Comparison of ENCODE assay signal across 14 cellular contexts in the genomic region with DNA sequence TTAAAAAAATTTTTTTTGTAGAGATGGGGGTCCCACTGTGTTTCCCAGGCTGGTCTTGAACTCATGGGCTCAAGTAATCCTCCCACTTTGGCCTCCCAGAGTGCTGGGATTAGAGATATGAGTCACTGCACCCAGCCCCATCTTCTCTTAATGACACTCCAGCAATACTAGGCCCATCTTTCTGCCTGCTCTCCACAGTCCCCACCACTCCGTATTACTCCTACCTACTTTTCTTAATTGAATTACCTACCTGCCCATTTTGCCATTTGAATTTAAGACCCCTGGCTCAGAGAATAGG. TPM values are rescaled to one million over a fixed set of nuclear protein-coding genes. Genes with fewer than 3 reads are reported as not detected.
DNase-seq lines count a peak whose midpoint lies in the region; ATAC-seq and TF ChIP-seq lines count a peak whose summit lies in the region.
"Had no signal": no experiment of that assay in that cellular context is flagged by ENCODE, and none has a peak within 500 bp of the region (broad histone marks: within the 10 kb centered on the region; RNA-seq: fewer than 3 reads in every experiment).

No MANE protein-coding gene starts in this region.

- no peaks in the 10 kb centered on the region for H3K9me3 ChIP-seq in thymus (ENCODE audit: control insufficient read depth)
- H3K9me3 ChIP-seq: heart left ventricle, testis had no signal

- CTCF ChIA-PET in activated CD8-positive, alpha-beta memory T cell treated with anti-CD3 and anti-CD28 coated beads, Interleukin-2, amount 10 ng/mL, durations not matched to agents 7 days and 5 days (lab: Charles Lee), result interaction anchor here (1.0 to 16.8 kb wide), 14 partner anchors 14 to 236 kb away, joined by 3 to 474 read pairs (median 22); a partner anchor contains a TSS
- CTCF ChIA-PET in activated B cell treated with CpG ODN at 0.5 μM for 24 hours (lab: Charles Lee), result interaction anchor here (1.0 to 14.0 kb wide), 11 partner anchors 10 to 216 kb away, joined by 3 to 526 read pairs (median 17); a partner anchor contains a TSS

- peaks cover 10% of the 10 kb centered on the region for H3K36me3 Mint-ChIP-seq in activated CD8-positive, alpha-beta memory T cell treated with anti-CD3 and anti-CD28 coated beads, Interleukin-2, amount 10 ng/mL, durations not matched to agents 7 days and 5 days
- H3K36me3 Mint-ChIP-seq in activated B cell treated with CpG ODN at 0.5 μM for 24 hours (ENCODE audit: low read depth), result peaks cover 4% of the 10 kb centered on the region
- no peaks in the 10 kb centered on the region for H3K36me3 Mint-ChIP-seq in memory B cell

- H3K27ac ChIP-seq in thymus (ENCODE audit: low read depth), result peak overlapping the region; percentile 95

- H3K27me3 Mint-ChIP-seq in activated CD8-positive, alpha-beta memory T cell treated with anti-CD3 and anti-CD28 coated beads, Interleukin-2, amount 10 ng/mL, durations not matched to agents 7 days and 5 days, result no peaks in the 10 kb centered on the region
- no peaks in the 10 kb centered on the region for H3K27me3 Mint-ChIP-seq in activated B cell treated with CpG ODN at 0.5 μM for 24 hours
- no peaks in the 10 kb centered on the region for H3K27me3 Mint-ChIP-seq in memory B cell

- TF ChIP-seq CTCF in activated B cell treated with CpG ODN at 0.5 μM for 24 hours (IDR thresholded peaks at IDR 0.05) (no peak), omental fat pad (IDR thresholded peaks at IDR 0.05) (no peak)

- H3K4me3 Mint-ChIP-seq in activated CD8-positive, alpha-beta memory T cell treated with anti-CD3 and anti-CD28 coated beads, Interleukin-2, amount 10 ng/mL, durations not matched to agents 7 days and 5 days, result no peak overlapping the region
- H3K4me3 Mint-ChIP-seq in activated B cell treated with CpG ODN at 0.5 μM for 24 hours, result peak overlapping the region; percentile 90
- H3K4me3 Mint-ChIP-seq in memory B cell, result no peak overlapping the region

- peaks cover 47% of the 10 kb centered on the region for H3K4me1 Mint-ChIP-seq in activated CD8-positive, alpha-beta memory T cell treated with anti-CD3 and anti-CD28 coated beads, Interleukin-2, amount 10 ng/mL, durations not matched to agents 7 days and 5 days
- H3K4me1 Mint-ChIP-seq in activated B cell treated with CpG ODN at 0.5 μM for 24 hours (peaks cover 51% of the 10 kb centered on the region), memory B cell (peaks cover 41% of the 10 kb centered on the region)

- H3K36me3 ChIP-seq in thymus (ENCODE audit: control insufficient read depth, insufficient read depth), result no peaks in the 10 kb centered on the region
- H3K36me3 ChIP-seq: heart left ventricle had no signal

- H3K27me3 ChIP-seq in thymus (ENCODE audit: control insufficient read depth, insufficient read depth), result no peaks in the 10 kb centered on the region
- H3K27me3 ChIP-seq: heart left ventricle, testis had no signal

- WGBS in thymus, result 100% methylated on average over 1 of the region's 1 CpG

- DNase-seq in activated CD8-positive, alpha-beta memory T cell treated with anti-CD3 and anti-CD28 coated beads, Interleukin-2, amount 10 ng/mL, durations not matched to agents 7 days and 5 days, result no peak
- DNase-seq in activated CD8-positive, alpha-beta memory T cell treated with anti-CD3 and anti-CD28 coated beads, Interleukin-2, amount 50 U/mL, for 48 hours, result no peak
- DNase-seq in activated B cell treated with CpG ODN at 0.5 μM for 24 hours (no peak), memory B cell (ENCODE audit: low spot score in 2 of 2) (no peak), omental fat pad (ENCODE audit: low spot score) (no peak), kidney glomerular epithelial cell (lab: John Stamatoyannopoulos, UW) (no peak)
- DNase-seq: DMS153, heart left ventricle, NCI-H1105, NCI-H446, testis had no signal

- no peak for ATAC-seq in activated CD8-positive, alpha-beta memory T cell treated with anti-CD3 and anti-CD28 coated beads, Interleukin-2, amount 10 ng/mL, durations not matched to agents 7 days and 5 days
- ATAC-seq in activated B cell treated with CpG ODN at 0.5 μM for 24 hours (ENCODE audit: low read depth) (no peak), memory B cell (ENCODE audit: low read depth) (no peak), omental fat pad (ENCODE audit: low FRiP score) (no peak), GM21447 (IDR thresholded peaks at IDR 0.05; ENCODE audit: unreplicated experiment) (no peak)
- ATAC-seq: heart left ventricle, HepG2 had no signal

- peak overlapping the region; percentile 97 for H3K27ac Mint-ChIP-seq in activated CD8-positive, alpha-beta memory T cell treated with anti-CD3 and anti-CD28 coated beads, Interleukin-2, amount 10 ng/mL, durations not matched to agents 7 days and 5 days
- H3K27ac Mint-ChIP-seq in activated B cell treated with CpG ODN at 0.5 μM for 24 hours (peak overlapping the region; percentile 99), memory B cell (peak overlapping the region; percentile 99)

- H3K4me3 ChIP-seq in thymus (ENCODE audit: low read length), result no peak overlapping the region
- H3K4me3 ChIP-seq: testis had no signal

- H3K4me1 ChIP-seq in thymus (ENCODE audit: control insufficient read depth, insufficient read depth, low read length), result peaks cover 21% of the 10 kb centered on the region

- POLR2A ChIA-PET in activated B cell treated with CpG ODN at 0.5 μM for 24 hours (lab: Charles Lee), result interaction anchor here (0.6 to 8.0 kb wide), 20 partner anchors 13 to 219 kb away, joined by 4 to 352 read pairs (median 20); a partner anchor contains a TSS

- intact Hi-C loops in activated B cell treated with CpG ODN at 0.5 μM for 24 hours (cut with micrococcal nuclease), result no loop called here

- H3K9me3 Mint-ChIP-seq in activated CD8-positive, alpha-beta memory T cell treated with anti-CD3 and anti-CD28 coated beads, Interleukin-2, amount 10 ng/mL, durations not matched to agents 7 days and 5 days (ENCODE audit: low read depth), result no peaks in the 10 kb centered on the region
- H3K9me3 Mint-ChIP-seq in activated B cell treated with CpG ODN at 0.5 μM for 24 hours (no peaks in the 10 kb centered on the region), memory B cell (no peaks in the 10 kb centered on the region)

RNA-seq across cellular contexts. Expression of a gene that starts 2.0 kb away (rescaled TPM):
- total RNA-seq in activated CD8-positive, alpha-beta memory T cell treated with anti-CD3 and anti-CD28 coated beads, Interleukin-2, amount 10 ng/mL, durations not matched to agents 7 days and 5 days, result 100 to 1,000 TPM in 1 of 2 experiments, 10 to 100 TPM in 1; 83.5 to 104 TPM
- 37.3 and 38.4 TPM in 2 replicates for total RNA-seq in activated B cell treated with CpG ODN at 0.5 μM for 24 hours
- polyA plus RNA-seq in thymus, result 33.0 TPM
- 10 to 100 TPM; 42.2 to 71.0 (median 51.1) TPM for total RNA-seq in omental fat pad

RNA-seq across cellular contexts. Expression of a gene that starts 12.7 kb away (rescaled TPM):
- total RNA-seq in activated CD8-positive, alpha-beta memory T cell treated with anti-CD3 and anti-CD28 coated beads, Interleukin-2, amount 10 ng/mL, durations not matched to agents 7 days and 5 days, result 100 to 1,000 TPM; 154 to 163 TPM
- total RNA-seq in activated B cell treated with CpG ODN at 0.5 μM for 24 hours, result 163 and 176 TPM in 2 replicates
- polyA plus RNA-seq in thymus, result 77.3 TPM
- 10 to 100 TPM; 53.2 to 90.3 (median 67.8) TPM for total RNA-seq in omental fat pad

RNA-seq across cellular contexts. Expression of a gene that starts 45.1 kb away (rescaled TPM):
- total RNA-seq in activated CD8-positive, alpha-beta memory T cell treated with anti-CD3 and anti-CD28 coated beads, Interleukin-2, amount 10 ng/mL, durations not matched to agents 7 days and 5 days, result 10 to 100 TPM; 22.7 to 23.5 TPM
- total RNA-seq in activated B cell treated with CpG ODN at 0.5 μM for 24 hours (19.7 and 25.0 TPM in 2 replicates), omental fat pad (10 to 100 TPM in 2 of 4 donors, 1 to 10 TPM in 2; 6.2 to 12.3 (median 10.2) TPM)
- polyA plus RNA-seq in thymus, result 24.0 TPM

RNA-seq across cellular contexts. Expression of a gene that starts 56.1 kb away (rescaled TPM):
- 100 to 1,000 TPM; 106 to 108 TPM for total RNA-seq in activated CD8-positive, alpha-beta memory T cell treated with anti-CD3 and anti-CD28 coated beads, Interleukin-2, amount 10 ng/mL, durations not matched to agents 7 days and 5 days
- total RNA-seq in activated B cell treated with CpG ODN at 0.5 μM for 24 hours (98.0 and 117 TPM in 2 replicates), omental fat pad (100 to 1,000 TPM in 2 of 4 donors, 10 to 100 TPM in 2; 73.8 to 205 (median 110) TPM)
- 23.0 TPM for polyA plus RNA-seq in thymus
